Comparison of ENCODE assay signal across 8 cellular contexts in genomic region chr7:38630720-38631673, GRCh38. TPM values are rescaled to one million over a fixed set of nuclear protein-coding genes. Genes with fewer than 3 reads are reported as not detected.
DNase-seq lines count a peak whose midpoint lies in the region; ATAC-seq and TF ChIP-seq lines count a peak whose summit lies in the region.

Gene AMPH, minus strand, starts transcription at chr7:38631373. Its CDS starts 22 bp downstream, at chr7:38631351.

- ATAC-seq in thoracic aorta (ENCODE audit: insufficient number of reproducible peaks, low FRiP score, low read depth) (no peak), GM21529 (IDR thresholded peaks at IDR 0.05; ENCODE audit: unreplicated experiment) (no peak)

- H3K9me3 ChIP-seq in BE2C (no peaks in the 10 kb centered on the region), thoracic aorta (peaks cover 1% of the 10 kb centered on the region)

- H3K4me1 ChIP-seq in BE2C (no peaks in the 10 kb centered on the region), thoracic aorta (ENCODE audit: control insufficient read depth in 1 of 2, low read depth in 2 of 2) (peaks cover 0 to 13% of the 10 kb centered on the region in 2 donors)

- no peak for TF ChIP-seq CTCF in BE2C (IDR thresholded peaks at IDR 0.05; ENCODE audit: low read depth, low read length)
- no peak for TF ChIP-seq CTCF in fibroblast of the aortic adventitia (IDR thresholded peaks at IDR 0.05; ENCODE audit: insufficient read depth, low read length)
- no peak for TF ChIP-seq CTCF in thoracic aorta (IDR thresholded peaks at IDR 0.05)

- peak; percentile 12 for DNase-seq in BE2C
- peak; percentile 23 to 39 for DNase-seq in Kasumi-1 (lab: John Stamatoyannopoulos, UW)
- peak; percentile 21 for DNase-seq in activated T-cell treated with anti-CD3 and anti-CD28 coated beads for 48 hours (ENCODE audit: low read depth)
- peak; percentile 11 for DNase-seq in fibroblast of the aortic adventitia (ENCODE audit: low read depth)
- DNase-seq in myocyte (ENCODE audit: low read depth): peak; percentile 10
- DNase-seq in thoracic aorta (ENCODE audit: low spot score): no peak
- DNase-seq in AML-193 (lab: John Stamatoyannopoulos, UW): no peak

- H3K36me3 ChIP-seq in BE2C (no peaks in the 10 kb centered on the region), thoracic aorta (no peaks in the 10 kb centered on the region)

- H3K27me3 ChIP-seq in BE2C: peaks cover 47% of the 10 kb centered on the region
- H3K27me3 ChIP-seq in thoracic aorta (replicated peaks; ENCODE audit: insufficient read depth): no peaks in the 10 kb centered on the region

- H3K4me3 ChIP-seq in BE2C (ENCODE audit: low read depth, low read length): no peak within 1 kb of the TSS
- peak within 1 kb of the TSS; percentile 62 for H3K4me3 ChIP-seq in fibroblast of the aortic adventitia (ENCODE audit: low read depth, low read length)
- peak within 1 kb of the TSS; percentile 79 for H3K4me3 ChIP-seq in thoracic aorta

- no peak within 1 kb of the TSS for H3K27ac ChIP-seq in thoracic aorta

RNA-seq across cellular contexts. Expression of gene AMPH, which starts in this region (rescaled TPM):
- polyA plus RNA-seq in BE2C (2012; ENCODE audit: insufficient read depth, insufficient read length, low read depth): not detected
- total RNA-seq in fibroblast of the aortic adventitia (ENCODE audit: low replicate concordance): 2.4 and 3.2 TPM in 2 replicates
- not detected in 2 replicates for total RNA-seq in myocyte
- 0.03 TPM for polyA plus RNA-seq in myocyte (2012)
- 1 to 10 TPM; 5.3 to 5.9 TPM for total RNA-seq in thoracic aorta

Comparison
In these comparisons a context has a peak if more than half of its experiments do, and no peak if none do; other contexts are left out.
1. Peak in DNase-seq in myocyte; RNA of the gene not detected or under 1 TPM.
2. DNase-seq: peak in BE2C (single experiment), Kasumi-1 (2 of 2), activated T-cell treated with anti-CD3 and anti-CD28 coated beads for 48 hours (single experiment) and fibroblast of the aortic adventitia (single experiment); none in thoracic aorta (single experiment) and AML-193 (0 of 2).